In the genomic region with DNA sequence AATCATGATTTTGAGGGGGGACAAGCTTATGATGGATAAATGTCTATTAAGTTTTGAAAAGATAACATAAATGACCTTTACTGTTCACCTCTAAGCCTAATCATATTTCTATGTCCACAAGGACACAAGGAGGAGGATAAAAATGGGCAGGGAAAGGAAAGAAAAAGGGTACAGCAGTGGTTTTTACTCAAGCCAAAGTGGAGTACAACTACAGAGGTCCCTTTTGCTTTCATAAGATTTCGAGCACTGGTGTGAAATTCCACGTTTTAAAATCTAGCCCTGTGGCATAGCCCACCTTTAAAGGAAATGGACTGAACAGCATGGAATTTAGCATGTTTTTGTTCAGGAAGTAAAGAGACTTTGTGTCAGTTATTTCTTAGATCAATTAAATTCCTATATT, we compare ENCODE assay signal across 18 cellular contexts. TPM values are rescaled to one million over a fixed set of nuclear protein-coding genes. Genes with fewer than 3 reads are reported as not detected.
DNase-seq lines count a peak whose midpoint lies in the region; ATAC-seq, FAIRE-seq and TF ChIP-seq lines count a peak whose summit lies in the region.
"Had no signal": no experiment of that assay in that cellular context is flagged by ENCODE, and none has a peak within 500 bp of the region (broad histone marks: within the 10 kb centered on the region; RNA-seq: fewer than 3 reads in every experiment).

No MANE protein-coding gene starts in this region.

- H3K27ac ChIP-seq in ACC112 (ENCODE audit: low read depth, low read length): peak overlapping the region; percentile 85
- no peak overlapping the region for H3K27ac ChIP-seq in mammary epithelial cell (ENCODE audit: insufficient read depth, low read depth, low read length)
- no peak overlapping the region for H3K27ac ChIP-seq in kidney (ENCODE audit: low read depth in 2 of 2, low read length in 2 of 2)
- H3K27ac ChIP-seq: C4-2B, PC-9 had no signal

- H3K4me1 ChIP-seq in ACC112 (ENCODE audit: control insufficient read depth, insufficient read depth, low read length, unreplicated experiment) (peaks cover 86% of the 10 kb centered on the region), adipocyte (ENCODE audit: control insufficient read depth, insufficient read depth, low read length) (peaks cover 83% of the 10 kb centered on the region), mammary epithelial cell (ENCODE audit: insufficient read depth, low read length) (peaks cover 9% of the 10 kb centered on the region), kidney (ENCODE audit: control insufficient read depth in 1 of 2, insufficient read depth in 1 of 2, low read depth in 1 of 2, low read length in 2 of 2) (no peaks in the 10 kb centered on the region)

- peak overlapping the region; percentile 26 for H3K4me3 ChIP-seq in ACC112 (ENCODE audit: low read depth, low read length)
- H3K4me3 ChIP-seq in adipocyte (ENCODE audit: low read length): no peak overlapping the region
- no peak overlapping the region for H3K4me3 ChIP-seq in fibroblast of mammary gland (ENCODE audit: control insufficient read depth, low read depth, low read length)
- H3K4me3 ChIP-seq in mammary epithelial cell (replicated peaks in 1 of 3; ENCODE audit: insufficient read depth in 1 of 3, low read depth in 2 of 3, low read length in 3 of 3): no peak overlapping the region
- no peak overlapping the region for H3K4me3 ChIP-seq in kidney (ENCODE audit: low read length in 2 of 2)
- H3K4me3 ChIP-seq: PC-9 had no signal

- H3K4me3 Mint-ChIP-seq in progenitor cell of endocrine pancreas (ENCODE audit: low read depth): no peak overlapping the region
- H3K4me3 Mint-ChIP-seq: IgD-negative memory B cell had no signal

- no peaks in the 10 kb centered on the region for H3K27me3 Mint-ChIP-seq in progenitor cell of endocrine pancreas

- no peak overlapping the region for H3K4me2 ChIP-seq in mammary epithelial cell (ENCODE audit: insufficient read depth, low read depth, low read length)
- H3K4me2 ChIP-seq: PC-9 had no signal

- H3K27ac Mint-ChIP-seq in progenitor cell of endocrine pancreas: peak overlapping the region; percentile 24
- H3K27ac Mint-ChIP-seq: IgD-negative memory B cell had no signal

- peaks cover 77% of the 10 kb centered on the region for H3K36me3 ChIP-seq in ACC112 (ENCODE audit: insufficient read depth, low read length)
- H3K36me3 ChIP-seq in adipocyte (ENCODE audit: control insufficient read depth, insufficient read depth, low read length, severe bottlenecking): peaks cover 100% of the 10 kb centered on the region
- H3K36me3 ChIP-seq in mammary epithelial cell (ENCODE audit: insufficient read depth, low read length): peaks cover 84% of the 10 kb centered on the region
- H3K36me3 ChIP-seq in kidney (ENCODE audit: control insufficient read depth in 1 of 2, insufficient read depth in 2 of 2, low read length in 2 of 2): no peaks in the 10 kb centered on the region

- peaks cover 59% of the 10 kb centered on the region for H3K36me3 Mint-ChIP-seq in progenitor cell of endocrine pancreas (ENCODE audit: insufficient read depth)
- H3K36me3 Mint-ChIP-seq: IgD-negative memory B cell had no signal

- H3K27me3 ChIP-seq in ACC112 (ENCODE audit: insufficient read depth, low read length) (no peaks in the 10 kb centered on the region), adipocyte (replicated peaks; ENCODE audit: control insufficient read depth, insufficient read depth, low read length) (no peaks in the 10 kb centered on the region), mammary epithelial cell (ENCODE audit: insufficient read depth, low read length) (no peaks in the 10 kb centered on the region)

- dilution Hi-C loops in mammary epithelial cell (cut with HindIII; ENCODE audit: low sequenced_read_pairs): no loop called here

- H3K9ac ChIP-seq in adipocyte (ENCODE audit: low read length) (peak overlapping the region; percentile 61), mammary epithelial cell (ENCODE audit: insufficient read depth, low read length) (no peak overlapping the region), kidney (ENCODE audit: low read length in 2 of 2) (no peak overlapping the region)

- H3K9me3 ChIP-seq in adipocyte (ENCODE audit: control insufficient read depth, low read length) (no peaks in the 10 kb centered on the region), mammary epithelial cell (replicated peaks; ENCODE audit: insufficient read depth, low read length) (no peaks in the 10 kb centered on the region), kidney (ENCODE audit: control insufficient read depth in 1 of 2, low read length in 2 of 2) (no peaks in the 10 kb centered on the region)

- in situ Hi-C loops in mammary epithelial cell (cut with MboI; ENCODE audit: low sequenced_read_pairs in 2 of 2): no loop called here

- DNase-seq in adipocyte (ENCODE audit: low read depth): no peak
- DNase-seq in fibroblast of mammary gland (ENCODE audit: low read depth): peak; percentile 60
- DNase-seq in progenitor cell of endocrine pancreas (ENCODE audit: low spot score, unreplicated experiment): no peak
- DNase-seq in mammary epithelial cell: no peak
- no peak for DNase-seq in kidney
- DNase-seq: GF-D8, Kasumi-1, MM.1S, NCI-H1105, NCI-H1694, NCI-H510A treated with DMSO at 0.1 percent for 48 hours, PC-9 had no signal

- no peak for ATAC-seq in HG03354 (IDR thresholded peaks at IDR 0.05; ENCODE audit: poor library complexity, severe bottlenecking, unreplicated experiment)

- no peak overlapping the region for H2AFZ ChIP-seq in ACC112 (ENCODE audit: low read length, unreplicated experiment)
- H2AFZ ChIP-seq in mammary epithelial cell (ENCODE audit: low read depth, low read length): no peak overlapping the region
- H2AFZ ChIP-seq: PC-9 had no signal

- H3K9me3 Mint-ChIP-seq in progenitor cell of endocrine pancreas (ENCODE audit: low read depth): peaks cover 3% of the 10 kb centered on the region

- H4K20me1 ChIP-seq in mammary epithelial cell (ENCODE audit: insufficient read depth, low read length): peaks cover 2% of the 10 kb centered on the region

- CTCF ChIA-PET in mammary epithelial cell (lab: Charles Lee; ENCODE audit: low non-redundant PET): no interaction called here

- TF ChIP-seq CTCF in fibroblast of mammary gland (conservative IDR thresholded peaks at IDR 0.05; ENCODE audit: control insufficient read depth, insufficient read depth, low read depth, low read length) (no peak), progenitor cell of endocrine pancreas (IDR thresholded peaks at IDR 0.05; ENCODE audit: unreplicated experiment) (no peak), mammary epithelial cell (conservative IDR thresholded peaks at IDR 0.05 in 1 of 2, IDR thresholded peaks at IDR 0.05 in 1 of 2; ENCODE audit: extremely low read depth in 1 of 2, insufficient read depth in 1 of 2, low read depth in 1 of 2, low read length in 2 of 2) (no peak), kidney (IDR thresholded peaks at IDR 0.05; ENCODE audit: borderline replicate concordance, extremely low read depth, insufficient read depth) (no peak)

- intact Hi-C loops in mammary epithelial cell (cut with micrococcal nuclease): no loop called here
- intact Hi-C loops in kidney (cut with DNase I): no loop called here

- peaks cover 66% of the 10 kb centered on the region for H3K4me1 Mint-ChIP-seq in progenitor cell of endocrine pancreas (ENCODE audit: low read depth)
- H3K4me1 Mint-ChIP-seq: IgD-negative memory B cell had no signal

- peaks cover 56% of the 10 kb centered on the region for H3K79me2 ChIP-seq in ACC112 (ENCODE audit: control insufficient read depth, insufficient read depth, low read length, unreplicated experiment)
- peaks cover 14% of the 10 kb centered on the region for H3K79me2 ChIP-seq in mammary epithelial cell (ENCODE audit: insufficient read depth, low read length)

- BruUV-seq in mammary epithelial cell (replicated peaks; lab: Mats Ljungman, UMichigan): no TSS peak

- WGBS in mammary epithelial cell (ENCODE audit: low coverage, missing lambda C conversion rate): 83% methylated on average over 2 of the region's 2 CpGs

- no peak for FAIRE-seq in kidney (lab: Jason Lieb, UNC)
- FAIRE-seq: GM12891, H1 had no signal

RNA-seq across cellular contexts. Expression of a gene that starts 19.2 kb away (rescaled TPM):
- total RNA-seq in progenitor cell of endocrine pancreas (2,640 and 2,744 TPM in 2 replicates), mammary epithelial cell (over 10,000 TPM; 11,348 to 20,313 TPM), kidney (289 TPM)
- polyA plus RNA-seq in mammary epithelial cell (3,880 TPM), kidney (ENCODE audit: insufficient read depth, low read depth, low replicate concordance) (92.1 TPM)
- 7,804 TPM for polyA minus RNA-seq in mammary epithelial cell
